In the genomic region with DNA sequence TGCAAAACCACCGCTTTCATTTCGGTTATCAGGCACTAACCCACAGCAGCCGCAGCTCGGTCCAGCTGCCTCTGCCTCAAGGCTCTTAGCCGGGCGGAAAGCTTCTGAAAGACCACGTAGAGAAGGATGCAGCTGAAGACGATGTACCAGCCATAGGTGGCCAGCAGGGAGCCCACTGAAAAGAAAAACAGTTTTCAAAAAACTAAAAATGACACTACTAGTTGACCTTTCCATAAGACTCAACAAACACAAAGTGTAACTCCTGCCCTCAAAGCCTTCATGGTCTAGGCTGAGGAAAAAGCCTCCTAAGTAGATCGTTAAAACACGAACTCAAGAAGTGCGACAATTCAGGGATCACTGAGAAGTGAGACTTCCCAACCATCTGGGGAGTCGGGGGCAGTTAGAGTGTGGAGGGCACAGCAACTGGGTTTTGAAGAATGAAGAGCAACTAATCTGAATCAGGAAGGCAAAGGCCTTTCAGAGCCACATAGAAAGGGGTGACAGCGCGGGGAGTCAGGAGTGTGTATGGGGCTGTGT, we compare ENCODE assay signal across 1 cellular context.
TF ChIP-seq lines count a peak whose summit lies in the region.

No MANE protein-coding gene starts in this region.

TF ChIP-seq in HEK293, 187 proteins besides CTCF, POLR2A, EP300 and RAD21 (continued from another document):
- TF ChIP-seq ZNF391 (tag by site-specific recombination; IDR thresholded peaks at IDR 0.05; ENCODE audit: borderline replicate concordance, low read depth) (no peak), ZNF366 (tag by site-specific recombination; conservative IDR thresholded peaks at IDR 0.05) (no peak), ZNF146 (tag by site-specific recombination; IDR thresholded peaks at IDR 0.05) (no peak), ZEB2 (tag by site-specific recombination; IDR thresholded peaks at IDR 0.05) (no peak)
- TF ChIP-seq, protein P1, sequence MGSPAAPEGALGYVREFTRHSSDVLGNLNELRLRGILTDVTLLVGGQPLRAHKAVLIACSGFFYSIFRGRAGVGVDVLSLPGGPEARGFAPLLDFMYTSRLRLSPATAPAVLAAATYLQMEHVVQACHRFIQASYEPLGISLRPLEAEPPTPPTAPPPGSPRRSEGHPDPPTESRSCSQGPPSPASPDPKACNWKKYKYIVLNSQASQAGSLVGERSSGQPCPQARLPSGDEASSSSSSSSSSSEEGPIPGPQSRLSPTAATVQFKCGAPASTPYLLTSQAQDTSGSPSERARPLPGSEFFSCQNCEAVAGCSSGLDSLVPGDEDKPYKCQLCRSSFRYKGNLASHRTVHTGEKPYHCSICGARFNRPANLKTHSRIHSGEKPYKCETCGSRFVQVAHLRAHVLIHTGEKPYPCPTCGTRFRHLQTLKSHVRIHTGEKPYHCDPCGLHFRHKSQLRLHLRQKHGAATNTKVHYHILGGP (tag by site-specific recombination; IDR thresholded peaks at IDR 0.05) = no peak
- TF ChIP-seq, protein P2, sequence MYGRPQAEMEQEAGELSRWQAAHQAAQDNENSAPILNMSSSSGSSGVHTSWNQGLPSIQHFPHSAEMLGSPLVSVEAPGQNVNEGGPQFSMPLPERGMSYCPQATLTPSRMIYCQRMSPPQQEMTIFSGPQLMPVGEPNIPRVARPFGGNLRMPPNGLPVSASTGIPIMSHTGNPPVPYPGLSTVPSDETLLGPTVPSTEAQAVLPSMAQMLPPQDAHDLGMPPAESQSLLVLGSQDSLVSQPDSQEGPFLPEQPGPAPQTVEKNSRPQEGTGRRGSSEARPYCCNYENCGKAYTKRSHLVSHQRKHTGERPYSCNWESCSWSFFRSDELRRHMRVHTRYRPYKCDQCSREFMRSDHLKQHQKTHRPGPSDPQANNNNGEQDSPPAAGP (tag by site-specific recombination; IDR thresholded peaks at IDR 0.05) = no peak
